In genomic region chr11:64762916-64763803, GRCh38 we compare ENCODE assay signal across 8 cellular contexts. TPM values are rescaled to one million over a fixed set of nuclear protein-coding genes. Genes with fewer than 3 reads are reported as not detected.
DNase-seq lines count a peak whose midpoint lies in the region; ATAC-seq and TF ChIP-seq lines count a peak whose summit lies in the region.

No MANE protein-coding gene starts in this region.

- no peak for ATAC-seq in GM18511 (IDR thresholded peaks at IDR 0.05; ENCODE audit: unreplicated experiment)
- ATAC-seq in GM19452 (IDR thresholded peaks at IDR 0.05; ENCODE audit: unreplicated experiment) = no peak

- intact Hi-C loops in head of caudate nucleus (cut with DNase I) = no loop called here

- peaks cover 54% of the 10 kb centered on the region for H3K36me3 ChIP-seq in WERI-Rb-1

- H3K4me3 ChIP-seq in WERI-Rb-1 (ENCODE audit: low read depth, low read length) = no peak overlapping the region

- DNase-seq in stimulated activated naive CD4-positive, alpha-beta T cell (lab: John Stamatoyannopoulos, UW) = peak in 4 of 6 experiments; percentile 31 to 63 (median 42)
- no peak for DNase-seq in stimulated activated naive CD4-positive, alpha-beta T cell treated with Interleukin-2 at 50 U/mL for 16 hours (lab: John Stamatoyannopoulos, UW)
- DNase-seq in WERI-Rb-1 (no peak), head of caudate nucleus (peak in 29 of 42 donors; percentile 8 to 88 (median 62)), renal cortical epithelial cell (ENCODE audit: low read depth) (peak; percentile 91), ureter (ENCODE audit: low spot score) (no peak)

- H3K9me3 ChIP-seq in WERI-Rb-1 (ENCODE audit: severe bottlenecking) = no peaks in the 10 kb centered on the region

- H3K27ac ChIP-seq in WERI-Rb-1 = peak overlapping the region; percentile 22

- H3K27me3 ChIP-seq in WERI-Rb-1 (ENCODE audit: insufficient read depth, low read depth, severe bottlenecking) = no peaks in the 10 kb centered on the region

- no peak for TF ChIP-seq CTCF in WERI-Rb-1 (IDR thresholded peaks at IDR 0.05; ENCODE audit: low read depth, low read length)

RNA-seq across cellular contexts. Expression of gene PYGM, which starts 3.4 kb away (rescaled TPM):
- total RNA-seq in renal cortical epithelial cell (0.05 TPM in 1 of 2 replicates, not detected in the other), ureter (11.4 TPM)

RNA-seq across cellular contexts. Expression of gene SF1, which starts 15.2 kb away (rescaled TPM):
- 38.4 and 161 TPM in 2 replicates for total RNA-seq in renal cortical epithelial cell
- 391 TPM for total RNA-seq in ureter

RNA-seq across cellular contexts. Expression of gene RASGRP2, which starts 19.2 kb away (rescaled TPM):
- total RNA-seq in renal cortical epithelial cell = 0.05 TPM in 1 of 2 replicates, not detected in the other
- total RNA-seq in ureter = 23.3 TPM

RNA-seq across cellular contexts. Expression of gene MAP4K2, which starts 39.9 kb away (rescaled TPM):
- 13.2 and 16.0 TPM in 2 replicates for total RNA-seq in renal cortical epithelial cell
- 14.0 TPM for total RNA-seq in ureter

RNA-seq across cellular contexts. Expression of gene NRXN2, which starts 40.2 kb away (rescaled TPM):
- total RNA-seq in renal cortical epithelial cell (under 0.01 TPM in 1 of 2 replicates, not detected in the other), ureter (11.6 TPM)

Comparison
In these comparisons a context has a peak if more than half of its experiments do, and no peak if none do; other contexts are left out.
1. DNase-seq: peak in stimulated activated naive CD4-positive, alpha-beta T cell (4 of 6), head of caudate nucleus (29 of 42) and renal cortical epithelial cell (single experiment); none in stimulated activated naive CD4-positive, alpha-beta T cell treated with Interleukin-2 at 50 U/mL for 16 hours (single experiment), WERI-Rb-1 (single experiment) and ureter (single experiment).
2. RNA of gene PYGM, which starts 3.4 kb away (total RNA-seq): 11.4 TPM in ureter (single experiment); 0.05 TPM in renal cortical epithelial cell; every median in the first group is over 10 times any median in the second.
3. RNA of gene RASGRP2, which starts 19.2 kb away (total RNA-seq): 23.3 TPM in ureter (single experiment); 0.05 TPM in renal cortical epithelial cell; every median in the first group is over 10 times any median in the second.